8 cellular contexts compared by ENCODE assay signal in the genomic region with DNA sequence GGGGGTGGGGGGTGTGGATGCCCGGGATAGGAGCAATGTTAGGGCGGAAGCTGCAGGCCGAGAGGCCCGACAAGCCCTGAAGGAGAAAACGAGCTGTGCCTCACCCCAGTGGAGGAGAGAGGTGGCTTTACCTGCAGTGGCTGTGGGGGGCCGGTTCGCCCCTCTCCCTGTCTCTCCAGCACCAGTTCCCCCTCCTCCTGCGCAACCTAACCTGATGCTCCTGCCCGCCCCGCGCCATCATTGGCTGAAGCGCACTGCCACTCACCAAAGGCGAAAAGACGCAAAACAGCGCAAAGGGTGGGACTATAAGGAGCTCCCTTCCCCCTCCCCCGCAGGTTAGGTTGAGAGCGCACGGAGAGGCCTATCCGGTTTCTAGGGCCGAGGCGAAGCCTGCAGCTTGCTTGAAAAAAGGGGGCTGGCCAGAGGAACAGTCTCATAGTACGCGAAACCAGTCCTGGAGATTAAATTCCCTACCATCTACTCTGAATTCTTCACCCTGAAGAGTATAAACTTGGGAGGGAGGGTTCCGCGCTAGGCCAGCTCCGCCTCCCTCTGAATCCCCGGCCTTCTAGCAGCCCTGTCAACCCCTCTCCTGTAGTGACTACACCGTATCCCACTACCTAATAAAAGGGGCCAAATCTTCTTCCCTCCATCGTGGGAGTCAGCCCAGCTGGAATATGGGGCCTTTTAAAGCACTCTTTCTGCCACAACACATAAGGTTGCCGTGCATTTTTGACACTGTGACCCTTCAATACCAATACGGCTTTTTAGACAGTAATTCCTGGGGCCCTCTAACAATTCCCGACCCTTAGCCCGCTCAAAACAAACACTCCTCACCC. TPM values are rescaled to one million over a fixed set of nuclear protein-coding genes. Genes with fewer than 3 reads are reported as not detected.
DNase-seq lines count a peak whose midpoint lies in the region; ATAC-seq lines count a peak whose summit lies in the region.

No MANE protein-coding gene starts in this region.

- ATAC-seq in GM19351 (IDR thresholded peaks at IDR 0.05; ENCODE audit: unreplicated experiment) (peak; percentile 99), HG03520 (IDR thresholded peaks at IDR 0.05; ENCODE audit: unreplicated experiment) (peak; percentile 98)

- no peaks in the 10 kb centered on the region for H3K9me3 Mint-ChIP-seq in activated CD4-positive, alpha-beta T cell treated with anti-CD3 and anti-CD28 coated beads, Interleukin-2, amount 10 ng/mL, durations not matched to agents 7 days and 5 days

- DNase-seq in C1 segment of cervical spinal cord (lab: John Stamatoyannopoulos, UW) (peak; percentile 51 to 98 (median 95)), NCI-H526 treated with DMSO at 0.1 percent for 48 hours (lab: John Stamatoyannopoulos, UW) (peak; percentile 96), cortex of kidney (lab: John Stamatoyannopoulos, UW) (peak; percentile 48), left kidney (ENCODE audit: low read depth, low spot score) (peak; percentile 100)
- DNase-seq in activated CD4-positive, alpha-beta T cell treated with anti-CD3 and anti-CD28 coated beads, Interleukin-2, amount 10 ng/mL, durations not matched to agents 7 days and 5 days: peak; percentile 99
- DNase-seq in stimulated activated CD4-positive, alpha-beta T cell treated with anti-CD3 and anti-CD28 coated beads, Interleukin-1b, Interleukin-23, amount 100 ng/mL, for 48 hours: peak; percentile 98

- CTCF ChIA-PET in activated CD4-positive, alpha-beta T cell treated with anti-CD3 and anti-CD28 coated beads, Interleukin-2, amount 10 ng/mL, durations not matched to agents 7 days and 5 days (lab: Charles Lee): interaction anchor here (0.7 to 2.9 kb wide), 11 partner anchors 9 to 122 kb away, joined by 3 to 25 read pairs (median 4); a partner anchor contains a TSS

- POLR2A ChIA-PET in activated CD4-positive, alpha-beta T cell treated with anti-CD3 and anti-CD28 coated beads, Interleukin-2, amount 10 ng/mL, durations not matched to agents 7 days and 5 days (lab: Charles Lee): interaction anchor here (0.6 to 1.5 kb wide), 4 partner anchors 12 to 1097 kb away, joined by 3 to 20 read pairs (median 6); a partner anchor contains a TSS

- H3K4me1 Mint-ChIP-seq in activated CD4-positive, alpha-beta T cell treated with anti-CD3 and anti-CD28 coated beads, Interleukin-2, amount 10 ng/mL, durations not matched to agents 7 days and 5 days: peaks cover 60% of the 10 kb centered on the region

- H3K36me3 Mint-ChIP-seq in activated CD4-positive, alpha-beta T cell treated with anti-CD3 and anti-CD28 coated beads, Interleukin-2, amount 10 ng/mL, durations not matched to agents 7 days and 5 days (ENCODE audit: low read depth): peaks cover 20% of the 10 kb centered on the region

- H3K4me3 Mint-ChIP-seq in activated CD4-positive, alpha-beta T cell treated with anti-CD3 and anti-CD28 coated beads, Interleukin-2, amount 10 ng/mL, durations not matched to agents 7 days and 5 days: peak overlapping the region; percentile 88

- H3K27ac Mint-ChIP-seq in activated CD4-positive, alpha-beta T cell treated with anti-CD3 and anti-CD28 coated beads, Interleukin-2, amount 10 ng/mL, durations not matched to agents 7 days and 5 days: peak overlapping the region; percentile 90

- H3K27me3 Mint-ChIP-seq in activated CD4-positive, alpha-beta T cell treated with anti-CD3 and anti-CD28 coated beads, Interleukin-2, amount 10 ng/mL, durations not matched to agents 7 days and 5 days: no peaks in the 10 kb centered on the region

RNA-seq across cellular contexts. Expression of a gene that starts 18.6 kb away (rescaled TPM):
- total RNA-seq in activated CD4-positive, alpha-beta T cell treated with anti-CD3 and anti-CD28 coated beads, Interleukin-2, amount 10 ng/mL, durations not matched to agents 7 days and 5 days: 100 to 1,000 TPM; 123 to 127 TPM

RNA-seq across cellular contexts. Expression of a gene that starts 39.5 kb away (rescaled TPM):
- 10 to 100 TPM; 23.3 to 23.8 TPM for total RNA-seq in activated CD4-positive, alpha-beta T cell treated with anti-CD3 and anti-CD28 coated beads, Interleukin-2, amount 10 ng/mL, durations not matched to agents 7 days and 5 days

RNA-seq across cellular contexts. Expression of a gene that starts 39.7 kb away (rescaled TPM):
- total RNA-seq in activated CD4-positive, alpha-beta T cell treated with anti-CD3 and anti-CD28 coated beads, Interleukin-2, amount 10 ng/mL, durations not matched to agents 7 days and 5 days: 10 to 100 TPM; 78.0 to 83.1 TPM

RNA-seq across cellular contexts. Expression of a gene that starts 53.5 kb away (rescaled TPM):
- total RNA-seq in activated CD4-positive, alpha-beta T cell treated with anti-CD3 and anti-CD28 coated beads, Interleukin-2, amount 10 ng/mL, durations not matched to agents 7 days and 5 days: 100 to 1,000 TPM; 125 to 139 TPM

Comparison
In these comparisons a context has a peak if more than half of its experiments do, and no peak if none do; other contexts are left out.
1. Peak in every context shown above with its lines: DNase-seq and ATAC-seq.
2. DNase-seq: peak in every context shown above with its lines; median percentile 100 in left kidney; 99 in activated CD4-positive, alpha-beta T cell treated with anti-CD3 and anti-CD28 coated beads, Interleukin-2, amount 10 ng/mL, durations not matched to agents 7 days and 5 days; 98 in stimulated activated CD4-positive, alpha-beta T cell treated with anti-CD3 and anti-CD28 coated beads, Interleukin-1b, Interleukin-23, amount 100 ng/mL, for 48 hours; 96 in NCI-H526 treated with DMSO at 0.1 percent for 48 hours; 95 in C1 segment of cervical spinal cord; 48 in cortex of kidney.